ENCODE assay signal across 1 cellular context in the genomic region with DNA sequence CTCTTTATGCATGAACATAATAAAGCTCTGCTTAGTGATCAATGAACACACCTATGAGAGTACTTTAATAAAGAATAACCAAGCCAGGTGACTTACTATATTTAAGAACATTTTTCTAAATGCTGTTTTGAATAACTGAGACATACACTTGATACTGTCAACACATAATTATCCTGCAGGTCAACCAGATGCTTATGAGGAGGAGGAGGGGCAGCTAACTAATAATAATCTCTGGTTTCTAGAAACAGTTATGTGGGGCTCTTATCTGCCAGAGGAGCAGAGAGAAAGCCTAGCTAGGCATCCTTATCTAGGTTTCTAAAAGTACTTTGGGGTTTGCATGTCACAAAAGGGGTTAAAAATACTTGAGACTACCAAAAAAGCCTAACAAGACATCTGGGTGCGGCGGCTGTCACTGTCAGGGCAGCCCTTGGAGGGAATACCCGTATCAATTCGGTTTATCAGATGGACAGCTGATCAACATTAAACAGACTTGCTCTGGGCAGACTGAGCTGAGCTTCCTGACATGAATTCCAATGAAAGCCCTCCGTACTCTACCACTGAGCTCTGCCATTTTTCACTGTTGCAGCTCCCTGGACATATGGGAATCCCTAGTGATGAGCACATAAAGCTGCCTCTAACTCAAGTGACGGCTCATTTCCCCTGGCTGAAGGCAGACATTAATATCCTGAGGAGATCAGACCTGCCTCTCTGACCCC.
TF ChIP-seq lines count a peak whose summit lies in the region.

No MANE protein-coding gene starts in this region.

TF ChIP-seq in GM23338, 12 proteins besides CTCF, POLR2A, EP300 and RAD21 (continued from another document):
- TF ChIP-seq, protein P1, sequence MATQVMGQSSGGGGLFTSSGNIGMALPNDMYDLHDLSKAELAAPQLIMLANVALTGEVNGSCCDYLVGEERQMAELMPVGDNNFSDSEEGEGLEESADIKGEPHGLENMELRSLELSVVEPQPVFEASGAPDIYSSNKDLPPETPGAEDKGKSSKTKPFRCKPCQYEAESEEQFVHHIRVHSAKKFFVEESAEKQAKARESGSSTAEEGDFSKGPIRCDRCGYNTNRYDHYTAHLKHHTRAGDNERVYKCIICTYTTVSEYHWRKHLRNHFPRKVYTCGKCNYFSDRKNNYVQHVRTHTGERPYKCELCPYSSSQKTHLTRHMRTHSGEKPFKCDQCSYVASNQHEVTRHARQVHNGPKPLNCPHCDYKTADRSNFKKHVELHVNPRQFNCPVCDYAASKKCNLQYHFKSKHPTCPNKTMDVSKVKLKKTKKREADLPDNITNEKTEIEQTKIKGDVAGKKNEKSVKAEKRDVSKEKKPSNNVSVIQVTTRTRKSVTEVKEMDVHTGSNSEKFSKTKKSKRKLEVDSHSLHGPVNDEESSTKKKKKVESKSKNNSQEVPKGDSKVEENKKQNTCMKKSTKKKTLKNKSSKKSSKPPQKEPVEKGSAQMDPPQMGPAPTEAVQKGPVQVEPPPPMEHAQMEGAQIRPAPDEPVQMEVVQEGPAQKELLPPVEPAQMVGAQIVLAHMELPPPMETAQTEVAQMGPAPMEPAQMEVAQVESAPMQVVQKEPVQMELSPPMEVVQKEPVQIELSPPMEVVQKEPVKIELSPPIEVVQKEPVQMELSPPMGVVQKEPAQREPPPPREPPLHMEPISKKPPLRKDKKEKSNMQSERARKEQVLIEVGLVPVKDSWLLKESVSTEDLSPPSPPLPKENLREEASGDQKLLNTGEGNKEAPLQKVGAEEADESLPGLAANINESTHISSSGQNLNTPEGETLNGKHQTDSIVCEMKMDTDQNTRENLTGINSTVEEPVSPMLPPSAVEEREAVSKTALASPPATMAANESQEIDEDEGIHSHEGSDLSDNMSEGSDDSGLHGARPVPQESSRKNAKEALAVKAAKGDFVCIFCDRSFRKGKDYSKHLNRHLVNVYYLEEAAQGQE (IDR thresholded peaks at IDR 0.05; ENCODE audit: unreplicated experiment), result no peak
- TF ChIP-seq EZH2phosphoT487 (IDR thresholded peaks at IDR 0.05; ENCODE audit: unreplicated experiment) (no peak), STAT1 (IDR thresholded peaks at IDR 0.05; ENCODE audit: unreplicated experiment) (no peak)
